In genomic region chr5:129094924-129095797, GRCh38 we compare ENCODE assay signal across 8 cellular contexts. TPM values are rescaled to one million over a fixed set of nuclear protein-coding genes. Genes with fewer than 3 reads are reported as not detected.
DNase-seq lines count a peak whose midpoint lies in the region; ATAC-seq, FAIRE-seq and TF ChIP-seq lines count a peak whose summit lies in the region.

No MANE protein-coding gene starts in this region.

- H3K36me3 ChIP-seq in HUES6 (ENCODE audit: control insufficient read depth, insufficient read depth, low read length) (no peaks in the 10 kb centered on the region), brain microvascular endothelial cell (replicated peaks) (no peaks in the 10 kb centered on the region), small intestine (ENCODE audit: control insufficient read depth in 2 of 2, insufficient read depth in 2 of 2, low read length in 2 of 2) (no peaks in the 10 kb centered on the region)

- H3K4me3 Mint-ChIP-seq in T-helper 17 cell = peak overlapping the region; percentile 91

- H3K27me3 ChIP-seq in HUES6 (ENCODE audit: control insufficient read depth, insufficient read depth, low read length) (peaks cover 50% of the 10 kb centered on the region), brain microvascular endothelial cell (replicated peaks) (no peaks in the 10 kb centered on the region), small intestine (ENCODE audit: control insufficient read depth in 2 of 2, insufficient read depth in 2 of 2, low read length in 2 of 2) (no peaks in the 10 kb centered on the region)

- peaks cover 7% of the 10 kb centered on the region; the same call in 1 of the 2 replicates for H3K4me1 ChIP-seq in HUES6 (ENCODE audit: control insufficient read depth, insufficient read depth, low read length)
- peaks cover 4 to 8% of the 10 kb centered on the region in 2 donors for H3K4me1 ChIP-seq in small intestine (ENCODE audit: control insufficient read depth in 2 of 2, insufficient read depth in 1 of 2, low read depth in 1 of 2, low read length in 1 of 2)

- H3K36me3 Mint-ChIP-seq in T-helper 17 cell (ENCODE audit: low read depth) = peaks cover 4% of the 10 kb centered on the region

- WGBS in small intestine, 3 donors = 1% methylated on average over 57 to 58 of the region's 58 CpGs

- no peak for TF ChIP-seq CTCF in brain microvascular endothelial cell (IDR thresholded peaks at IDR 0.05; ENCODE audit: low read depth, low read length, missing control alignments)

- H3K4me1 Mint-ChIP-seq in T-helper 17 cell = peaks cover 17% of the 10 kb centered on the region

- DNase-seq in ELR (ENCODE audit: low read depth) (peak; percentile 56), T-helper 17 cell (peak in 1 of 3 donors; percentile 33), brain microvascular endothelial cell (peak; percentile 12), iPS-NIHi7 (ENCODE audit: extremely low spot score) (peak; percentile 35), small intestine (peak; percentile 73), COLO829 (ENCODE audit: low spot score) (no peak)

- peak; percentile 47 for ATAC-seq in GM21526 (IDR thresholded peaks at IDR 0.05; ENCODE audit: low FRiP score, unreplicated experiment)
- peak; percentile 2 for ATAC-seq in T-helper 17 cell

- FAIRE-seq in small intestine (lab: Jason Lieb, UNC) = no peak

- H3K4me3 ChIP-seq in HUES6 (ENCODE audit: low read depth, low read length) = peak overlapping the region; percentile 96
- H3K4me3 ChIP-seq in brain microvascular endothelial cell (ENCODE audit: low read depth, low read length) = peak overlapping the region; percentile 91
- H3K4me3 ChIP-seq in small intestine (ENCODE audit: low read depth in 1 of 2, low read length in 2 of 2) = peak overlapping the region; percentile 83 to 95

- H3K27ac ChIP-seq in HUES6 (ENCODE audit: low read depth, low read length) (no peak overlapping the region), brain microvascular endothelial cell (peak overlapping the region; percentile 38), small intestine (ENCODE audit: low read depth in 1 of 2, low read length in 1 of 2) (peak overlapping the region; percentile 85 to 99)

- in situ Hi-C loops in brain microvascular endothelial cell (cut with HindIII; ENCODE audit: low pct_ligation_motif_present, low sequenced_read_pairs) = no loop called here

- H3K9me3 ChIP-seq in HUES6 (ENCODE audit: control insufficient read depth, insufficient read depth, low read depth, low read length) (no peaks in the 10 kb centered on the region), T-helper 17 cell (ENCODE audit: control insufficient read depth, low read length, poor library complexity, severe bottlenecking) (no peaks in the 10 kb centered on the region), small intestine (ENCODE audit: control insufficient read depth, low read depth) (no peaks in the 10 kb centered on the region)

- peaks cover 20% of the 10 kb centered on the region for H3K27me3 Mint-ChIP-seq in T-helper 17 cell

- H3K27ac Mint-ChIP-seq in T-helper 17 cell = peak overlapping the region; percentile 88

- peak overlapping the region; percentile 84 for H3K9ac ChIP-seq in HUES6 (ENCODE audit: low read length)

RNA-seq across cellular contexts. Expression of gene ISOC1, which starts 0.6 kb away (rescaled TPM):
- 10 to 100 TPM; 10.1 to 12.3 TPM for total RNA-seq in T-helper 17 cell
- 10 to 100 TPM; 43.8 to 58.8 (median 53.0) TPM for polyA plus RNA-seq in small intestine
